In the genomic region with DNA sequence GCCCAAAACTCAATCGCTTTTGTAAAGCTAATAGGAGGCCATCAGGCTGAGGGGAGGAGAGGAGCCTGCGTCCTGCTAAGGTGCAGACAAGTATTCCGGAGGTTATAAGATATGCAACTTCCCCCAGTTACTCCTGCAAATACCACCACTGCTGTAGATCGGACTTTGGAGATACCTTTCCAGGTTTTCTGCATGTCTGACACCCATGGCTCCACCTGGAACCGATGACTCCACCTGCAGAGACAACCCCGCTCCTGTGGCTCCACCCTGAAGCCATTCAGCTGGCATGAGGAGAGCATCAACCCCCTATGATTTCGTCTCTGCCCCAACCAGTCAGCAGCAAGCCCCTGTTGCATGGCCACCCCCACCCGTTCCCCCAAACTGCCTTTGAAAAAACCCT, we compare ENCODE assay signal across 20 cellular contexts. TPM values are rescaled to one million over a fixed set of nuclear protein-coding genes. Genes with fewer than 3 reads are reported as not detected.
"Had no signal": no experiment of that assay in that cellular context is flagged by ENCODE, and none has a peak within 500 bp of the region (broad histone marks: within the 10 kb centered on the region; RNA-seq: fewer than 3 reads in every experiment).

No MANE protein-coding gene starts in this region.

- H3K9ac ChIP-seq: parathyroid adenoma had no signal

- H3K4me3 Mint-ChIP-seq: activated CD8-positive, alpha-beta T cell treated with anti-CD3 and anti-CD28 coated beads for 36 hours; central memory CD8-positive, alpha-beta T cell; naive thymus-derived CD8-positive, alpha-beta T cell; stimulated activated effector memory CD8-positive, alpha-beta T cell treated with anti-CD3 and anti-CD28 coated beads, Interleukin-12 subunit alpha, Interleukin-12 subunit beta, amount 100 ng/mL, for 72 hours; T-cell had no signal

- H3K4me3 ChIP-seq: colonic mucosa, gastrocnemius medialis, heart right ventricle, right lobe of liver, testis, upper lobe of right lung had no signal

- H3K9me3 ChIP-seq: colonic mucosa, gastrocnemius medialis, heart right ventricle, right lobe of liver, testis, upper lobe of right lung had no signal

- H3K36me3 Mint-ChIP-seq: naive thymus-derived CD8-positive, alpha-beta T cell; stimulated activated effector memory CD8-positive, alpha-beta T cell treated with anti-CD3 and anti-CD28 coated beads, Interleukin-12 subunit alpha, Interleukin-12 subunit beta, amount 100 ng/mL, for 72 hours; T-cell had no signal

- H3K27me3 ChIP-seq: colonic mucosa, gastrocnemius medialis, right lobe of liver, testis, upper lobe of right lung had no signal

- H3K4me1 Mint-ChIP-seq: central memory CD8-positive, alpha-beta T cell; stimulated activated effector memory CD8-positive, alpha-beta T cell treated with anti-CD3 and anti-CD28 coated beads, Interleukin-12 subunit alpha, Interleukin-12 subunit beta, amount 100 ng/mL, for 72 hours; T-cell had no signal

- H3K9me3 Mint-ChIP-seq: activated B cell treated with CpG ODN at 0.5 μM for 24 hours; activated CD8-positive, alpha-beta T cell treated with anti-CD3 and anti-CD28 coated beads for 36 hours; central memory CD8-positive, alpha-beta T cell; stimulated activated effector memory CD8-positive, alpha-beta T cell treated with anti-CD3 and anti-CD28 coated beads, Interleukin-12 subunit alpha, Interleukin-12 subunit beta, amount 100 ng/mL, for 72 hours had no signal

- H3K4me1 ChIP-seq: colonic mucosa, gastrocnemius medialis, heart right ventricle, parathyroid adenoma, right lobe of liver, testis, upper lobe of right lung had no signal

- H3K36me3 ChIP-seq: colonic mucosa, gastrocnemius medialis, heart right ventricle, right lobe of liver, upper lobe of right lung had no signal

- ATAC-seq: activated CD8-positive, alpha-beta T cell treated with anti-CD3 and anti-CD28 coated beads for 36 hours; gastrocnemius medialis; heart right ventricle; left ventricle myocardium superior; naive thymus-derived CD8-positive, alpha-beta T cell; right lobe of liver; stimulated activated effector memory CD8-positive, alpha-beta T cell treated with anti-CD3 and anti-CD28 coated beads, Interleukin-12 subunit alpha, Interleukin-12 subunit beta, amount 100 ng/mL, for 72 hours; T-cell had no signal

- H3K79me2 ChIP-seq: parathyroid adenoma had no signal

- H3K27ac Mint-ChIP-seq: activated B cell treated with CpG ODN at 0.5 μM for 24 hours; activated CD8-positive, alpha-beta T cell treated with anti-CD3 and anti-CD28 coated beads for 36 hours; naive thymus-derived CD8-positive, alpha-beta T cell; stimulated activated effector memory CD8-positive, alpha-beta T cell treated with anti-CD3 and anti-CD28 coated beads, Interleukin-12 subunit alpha, Interleukin-12 subunit beta, amount 100 ng/mL, for 72 hours; T-cell had no signal

- DNase-seq: activated B cell treated with CpG ODN at 0.5 μM for 24 hours; activated CD4-positive, alpha-beta T cell treated with anti-CD3 and anti-CD28 coated beads for 48 hours; activated naive CD4-positive, alpha-beta T cell treated with anti-CD3 and anti-CD28 coated beads, Interleukin-2, amount 50 U/mL, for 16 hours; activated T-cell treated with anti-CD3 and anti-CD28 coated beads, Interleukin-2, amount 50 U/mL, for 1 hour; aorta; colonic mucosa; gastrocnemius medialis; heart right ventricle; left ventricle myocardium superior; mesenchymal stem cell; naive thymus-derived CD8-positive, alpha-beta T cell; right lobe of liver; stimulated activated CD4-positive, alpha-beta T cell treated with anti-CD3 and anti-CD28 coated beads, Interleukin-4, amount 100 ng/mL, for 24 hours; T-cell; upper lobe of right lung had no signal

- H2AFZ ChIP-seq: parathyroid adenoma had no signal

- H3K27ac ChIP-seq: colonic mucosa, gastrocnemius medialis, heart right ventricle, parathyroid adenoma, right lobe of liver, testis, upper lobe of right lung had no signal

RNA-seq across cellular contexts. Expression of a gene that starts 59.7 kb away (rescaled TPM):
- total RNA-seq: activated B cell treated with CpG ODN at 0.5 μM for 24 hours; activated CD8-positive, alpha-beta T cell treated with anti-CD3 and anti-CD28 coated beads for 36 hours; naive thymus-derived CD8-positive, alpha-beta T cell; T-cell had no signal
- polyA plus RNA-seq: naive thymus-derived CD8-positive, alpha-beta T cell had no signal
